In the genomic region with DNA sequence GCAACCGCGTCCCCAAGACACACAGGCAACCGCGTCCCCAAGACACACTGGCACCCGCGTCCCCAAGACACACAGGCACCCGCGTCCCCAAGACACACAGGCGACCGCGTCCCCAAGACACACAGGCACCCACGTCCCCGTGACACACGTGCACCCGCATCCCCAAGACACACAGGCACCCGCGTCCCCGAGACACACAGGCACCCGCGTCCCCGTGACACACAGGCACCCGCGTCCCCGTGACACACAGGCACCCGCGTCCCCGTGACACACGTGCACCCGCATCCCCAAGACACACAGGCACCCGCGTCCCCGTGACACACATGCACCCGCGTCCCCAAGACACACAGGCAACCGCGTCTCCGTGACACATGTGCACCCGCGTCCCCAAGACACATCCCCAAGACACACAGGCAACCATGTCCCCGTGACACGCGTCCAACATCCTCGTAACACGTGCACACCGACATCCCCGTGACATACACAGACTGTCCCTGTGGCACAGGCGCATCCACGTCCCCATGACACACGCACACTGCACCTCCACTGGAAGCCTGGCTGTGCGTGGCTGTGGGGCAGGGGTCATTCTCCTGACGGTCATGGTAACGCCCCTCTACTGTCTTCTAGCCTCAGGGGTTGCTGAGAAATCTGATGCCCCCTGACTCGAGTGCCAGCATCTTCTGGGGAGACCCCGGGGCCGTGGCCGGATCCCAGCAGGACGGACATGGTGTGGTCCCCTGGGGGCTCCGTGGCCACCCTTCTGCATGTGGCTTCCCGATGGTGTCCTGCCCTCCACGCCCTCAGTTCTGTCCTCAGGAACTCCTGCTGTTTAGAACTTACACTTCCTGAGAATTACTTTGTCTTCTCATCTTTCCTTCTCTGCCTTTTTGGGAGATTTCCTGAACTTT, we compare ENCODE assay signal across 21 cellular contexts. TPM values are rescaled to one million over a fixed set of nuclear protein-coding genes. Genes with fewer than 3 reads are reported as not detected.
"Had no signal": no experiment of that assay in that cellular context is flagged by ENCODE, and none has a peak within 500 bp of the region (broad histone marks: within the 10 kb centered on the region; RNA-seq: fewer than 3 reads in every experiment).

No MANE protein-coding gene starts in this region.

- H3K27ac ChIP-seq: gastroesophageal sphincter, stomach, testis, upper lobe of right lung, WERI-Rb-1 had no signal

- H3K9me3 ChIP-seq: colonic mucosa, gastroesophageal sphincter, stomach, testis, upper lobe of right lung had no signal

- H3K4me1 Mint-ChIP-seq: brain, neural crest cell had no signal

- H3K27me3 ChIP-seq: colonic mucosa, gastroesophageal sphincter, stomach, testis, upper lobe of right lung had no signal

- H3K36me3 ChIP-seq: colonic mucosa, upper lobe of right lung, WERI-Rb-1 had no signal

- DNase-seq: activated CD4-positive, alpha-beta T cell treated with anti-CD3 and anti-CD28 coated beads for 1 hour; activated CD8-positive, alpha-beta memory T cell treated with anti-CD3 and anti-CD28 coated beads for 24 hours; activated effector memory CD4-positive, alpha-beta T cell treated with Interleukin-2 at 50 U/mL for 16 hours; activated naive CD4-positive, alpha-beta T cell treated with anti-CD3 and anti-CD28 coated beads, Interleukin-2, amount 10 ng/mL, durations not matched to agents 7 days and 5 days; anterior cingulate cortex; caudate nucleus; colonic mucosa; left colon; stomach; SW 1271; testis; upper lobe of right lung; WERI-Rb-1 had no signal

- H3K9me3 Mint-ChIP-seq: activated naive CD8-positive, alpha-beta T cell treated with anti-CD3 and anti-CD28 coated beads, Interleukin-2, amount 50 U/mL, for 24 hours had no signal

- H3K4me3 ChIP-seq: colonic mucosa, gastroesophageal sphincter, lung, smooth muscle cell, stomach, testis, upper lobe of right lung had no signal

- H3K27ac Mint-ChIP-seq: activated naive CD4-positive, alpha-beta T cell treated with anti-CD3 and anti-CD28 coated beads, Interleukin-2, amount 10 ng/mL, durations not matched to agents 7 days and 5 days; brain had no signal

- H3K4me3 Mint-ChIP-seq: activated naive CD4-positive, alpha-beta T cell treated with anti-CD3 and anti-CD28 coated beads, Interleukin-2, amount 10 ng/mL, durations not matched to agents 7 days and 5 days; activated naive CD8-positive, alpha-beta T cell treated with anti-CD3 and anti-CD28 coated beads, Interleukin-2, amount 50 U/mL, for 24 hours; brain; neural crest cell had no signal

- H3K27me3 Mint-ChIP-seq: activated naive CD4-positive, alpha-beta T cell treated with anti-CD3 and anti-CD28 coated beads, Interleukin-2, amount 10 ng/mL, durations not matched to agents 7 days and 5 days; activated naive CD8-positive, alpha-beta T cell treated with anti-CD3 and anti-CD28 coated beads, Interleukin-2, amount 50 U/mL, for 24 hours; brain had no signal

- H3K4me1 ChIP-seq: colonic mucosa, gastroesophageal sphincter, stomach, upper lobe of right lung had no signal

- ATAC-seq: gastroesophageal sphincter, sciatic nerve, upper lobe of right lung had no signal

RNA-seq across cellular contexts. Expression of gene ENTPD8, which starts 42.3 kb away (rescaled TPM):
- total RNA-seq: sciatic nerve; smooth muscle cell; T-helper 2 cell treated with Interferon-gamma antibody and Interleukin-4, amounts not matched to agents 100 ng/mL and 5 ng/mL, for 36 hours; upper lobe of right lung had no signal
- polyA plus RNA-seq: smooth muscle cell had no signal
